8 cellular contexts compared by ENCODE assay signal in the genomic region with DNA sequence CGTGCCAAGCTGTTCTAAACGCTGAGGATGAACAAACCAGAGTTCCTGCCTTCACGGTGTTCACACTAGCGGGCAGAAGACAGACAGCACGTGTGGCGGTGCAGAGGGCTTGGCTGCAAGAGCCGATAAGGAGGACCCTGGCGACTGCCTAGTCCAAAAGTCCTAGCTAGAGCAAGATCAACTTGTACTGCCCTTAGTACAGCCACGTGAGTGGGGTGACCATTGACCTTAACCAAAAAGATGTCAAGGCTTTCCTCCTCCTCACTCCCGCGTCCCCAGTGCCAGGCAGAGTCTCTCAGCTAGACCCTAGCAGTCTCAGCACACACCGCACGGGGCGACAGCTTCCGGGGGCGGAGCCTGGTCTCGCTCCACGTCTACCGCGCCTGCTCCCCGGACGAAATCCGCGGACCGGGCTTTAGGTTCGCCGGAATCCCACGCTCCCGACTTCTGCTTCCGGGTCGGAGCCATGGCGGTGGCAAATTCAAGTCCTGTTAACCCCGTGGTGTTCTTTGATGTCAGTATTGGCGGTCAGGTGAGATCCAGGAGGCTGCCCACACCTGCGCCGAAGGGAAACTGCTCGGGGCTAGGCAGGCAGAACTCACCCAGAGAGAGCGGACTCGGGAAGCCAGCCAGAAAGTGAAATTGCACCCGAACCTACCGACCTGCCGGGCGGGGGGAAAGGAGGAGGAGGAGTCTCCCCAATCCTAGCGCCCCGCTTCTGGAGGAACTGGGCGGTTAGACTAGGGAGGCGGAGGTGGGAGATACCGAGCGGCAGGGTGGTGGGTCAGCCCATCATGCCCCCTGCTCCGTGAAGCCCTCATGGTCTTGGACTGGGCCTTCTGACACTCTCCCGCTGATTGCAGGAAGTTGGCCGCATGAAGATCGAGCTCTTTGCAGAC. TPM values are rescaled to one million over a fixed set of nuclear protein-coding genes. Genes with fewer than 3 reads are reported as not detected.
A peak's percentile ranks its signal among the peaks of the same experiment; 100 is the strongest.
DNase-seq lines count a peak whose midpoint lies in the region; ATAC-seq and TF ChIP-seq lines count a peak whose summit lies in the region.

A gene (plus strand): TSS at position 443 of the 899 bp plus-strand sequence. CDS start 24 bp downstream, at position 467.

- no peak within 1 kb of the TSS; the same call in 2 of the 3 replicates for H2BK15ac ChIP-seq in IMR-90 (ENCODE audit: low read depth, low read length)

- peak; percentile 39; the same call in 1 of the 2 replicates for TF ChIP-seq POLR2A in IMR-90 (IDR thresholded peaks at IDR 0.05; ENCODE audit: low read depth, low read length)

- H2BK5ac ChIP-seq in IMR-90 (ENCODE audit: low read depth, low read length, poor library complexity, severe bottlenecking): peak within 1 kb of the TSS; percentile 19

- CTCF ChIA-PET in IMR-90 (lab: Yijun Ruan, JAX): interaction anchor here (0.6 to 1.2 kb wide), 4 partner anchors 24 to 80 kb away, joined by 3 to 5 read pairs (median 4); a partner anchor contains a TSS

- in situ Hi-C loops in IMR-90 (cut with MboI; ENCODE audit: low sequenced_read_pairs): no loop called here

- peak within 1 kb of the TSS; percentile 96 for H3K23ac ChIP-seq in IMR-90 (ENCODE audit: low read depth, low read length)

- H2AK9ac ChIP-seq in IMR-90 (replicated peaks; ENCODE audit: low read depth, low read length, poor library complexity): peak within 1 kb of the TSS; percentile 81

- peak within 1 kb of the TSS; percentile 55 for H3K4me3 ChIP-seq in IMR-90 (ENCODE audit: insufficient read depth, low read depth, low read length)

- no peaks in the 10 kb centered on the region for H3K9me3 ChIP-seq in IMR-90 (ENCODE audit: control insufficient read depth, insufficient read depth, low read length)

- peak within 1 kb of the TSS; percentile 93 for H3K9ac ChIP-seq in IMR-90 (ENCODE audit: low read depth, low read length)

- 0% methylated on average over 29 of the region's 53 CpGs; no CpG with 5 or more reads in 1 of the 2 experiments for WGBS in IMR-90 (ENCODE audit: extremely low coverage in 2 of 2, insufficient read length in 1 of 2), 2 experiments

- DNase-seq in DMS114 treated with DMSO at 0.1 percent for 48 hours (lab: John Stamatoyannopoulos, UW; ENCODE audit: unreplicated experiment) (peak; percentile 95), IMR-90 (peak; percentile 88), OCI-M1 (lab: John Stamatoyannopoulos, UW) (peak; percentile 97), activated T-cell treated with anti-CD3 and anti-CD28 coated beads for 24 hours (ENCODE audit: low read depth) (peak; percentile 94), epidermal melanocyte (ENCODE audit: insufficient read length, low spot score) (peak; percentile 93), middle frontal gyrus (ENCODE audit: extremely low spot score, low spot score) (peak; percentile 87)
- peak; percentile 92 to 94 for DNase-seq in stimulated activated CD8-positive, alpha-beta memory T cell treated with anti-CD3 and anti-CD28 coated beads, Interleukin-2, amount 100 ng/mL, for 48 hours (ENCODE audit: low read depth in 2 of 2)

- H3K4me2 ChIP-seq in IMR-90 (ENCODE audit: low read depth, low read length): peak within 1 kb of the TSS; percentile 92

- H3K56ac ChIP-seq in IMR-90 (ENCODE audit: extremely low read depth, insufficient read depth, low read length): peak within 1 kb of the TSS; percentile 82

- dilution Hi-C loops in IMR-90 (cut with HindIII; ENCODE audit: low sequenced_read_pairs, unreplicated experiment): no loop called here

- H2BK20ac ChIP-seq in IMR-90 (ENCODE audit: low read depth, low read length): peak within 1 kb of the TSS; percentile 58; the same call in 1 of the 2 replicates

- H2BK120ac ChIP-seq in IMR-90 (ENCODE audit: low read depth, low read length): peak within 1 kb of the TSS; percentile 46

- peak within 1 kb of the TSS; percentile 63; the same call in 1 of the 2 replicates for H3K18ac ChIP-seq in IMR-90 (ENCODE audit: low read depth, low read length)

- H3K27me3 ChIP-seq in IMR-90 (ENCODE audit: control insufficient read depth, insufficient read depth, low read length): peaks cover 2% of the 10 kb centered on the region; the same call in 1 of the 2 replicates

- H4K91ac ChIP-seq in IMR-90 (ENCODE audit: insufficient read depth, low read depth, low read length): peak within 1 kb of the TSS; percentile 85

- H4K5ac ChIP-seq in IMR-90 (ENCODE audit: low read depth, low read length): peak within 1 kb of the TSS; percentile 95

- H3K4ac ChIP-seq in IMR-90 (ENCODE audit: low read depth, low read length): peak within 1 kb of the TSS; percentile 96

- peak within 1 kb of the TSS; percentile 60 for H3K27ac ChIP-seq in IMR-90 (ENCODE audit: insufficient read depth, low read length)

- no TSS peak for BruUV-seq in IMR-90 (replicated peaks; lab: Mats Ljungman, UMichigan)

- 0 out of 2 replicates have a peak, but pooled peaks have one; percentile 2 for TF ChIP-seq RAD21 in IMR-90 (IDR thresholded peaks at IDR 0.05; ENCODE audit: low read length)

- peak within 1 kb of the TSS; percentile 82 for H2AK5ac ChIP-seq in IMR-90 (ENCODE audit: low read depth, low read length)

- ATAC-seq in GM21526 (IDR thresholded peaks at IDR 0.05; ENCODE audit: low FRiP score, unreplicated experiment): peak; percentile 93
- ATAC-seq in IMR-90 (ENCODE audit: low read depth): peak; percentile 100

- H3K79me1 ChIP-seq in IMR-90 (ENCODE audit: low read depth in 1 of 2, low read length in 2 of 2): peaks cover 15 to 16% of the 10 kb centered on the region in 2 experiments

- peak within 1 kb of the TSS; percentile 80 to 97 for H4K8ac ChIP-seq in IMR-90 (ENCODE audit: low read depth in 2 of 2, low read length in 2 of 2)

- H3K14ac ChIP-seq in IMR-90 (replicated peaks; ENCODE audit: low read depth, low read length): peak within 1 kb of the TSS; percentile 98

- H4K20me1 ChIP-seq in IMR-90 (ENCODE audit: insufficient read depth, low read length): no peaks in the 10 kb centered on the region

- no peaks in the 10 kb centered on the region for H3K36me3 ChIP-seq in IMR-90 (ENCODE audit: control insufficient read depth, insufficient read depth, low read length)

- H3K9me1 ChIP-seq in IMR-90 (ENCODE audit: insufficient read depth, low read length): no peaks in the 10 kb centered on the region; the same call in 1 of the 2 replicates

- TF ChIP-seq CTCF in IMR-90 (conservative IDR thresholded peaks at IDR 0.05; ENCODE audit: low read depth, low read length): peak; percentile 24; the same call in 1 of the 2 replicates

- H3K4me1 ChIP-seq in IMR-90 (ENCODE audit: control insufficient read depth, insufficient read depth, low read length): no peaks in the 10 kb centered on the region

- intact Hi-C loops in IMR-90 (cut with micrococcal nuclease): loop anchor here (1.0 to 10.0 kb wide), 5 partner anchors 24 to 513 kb away; a partner anchor contains a TSS

- POLR2A ChIA-PET in IMR-90 (lab: Charles Lee; ENCODE audit: unreplicated experiment): interaction anchor here (0.7 kb wide), 1 partner anchor 471 kb away, joined by 3 read pairs; no protein-coding TSS in a partner anchor

- H2AFZ ChIP-seq in IMR-90 (replicated peaks; ENCODE audit: low read length, poor library complexity): peak within 1 kb of the TSS; percentile 98

TF ChIP-seq in IMR-90, 13 proteins besides CTCF, POLR2A, EP300 and RAD21:
- TF ChIP-seq MXI1 (IDR thresholded peaks at IDR 0.05; ENCODE audit: borderline replicate concordance, low read depth, low read length) (peak; percentile 85), BHLHE40 (IDR thresholded peaks at IDR 0.05; ENCODE audit: low read depth, low read length) (peak; percentile 75), CEBPB (IDR thresholded peaks at IDR 0.05; ENCODE audit: low read depth, low read length) (no peak), RFX5 (IDR thresholded peaks at IDR 0.05; ENCODE audit: low read depth, low read length) (no peak), MAZ (IDR thresholded peaks at IDR 0.05; ENCODE audit: borderline replicate concordance, low read depth, low read length) (peak; percentile 87), NFE2L2 (IDR thresholded peaks at IDR 0.05; ENCODE audit: low read depth, low read length) (no peak), MAFK (IDR thresholded peaks at IDR 0.05; ENCODE audit: low read depth, low read length) (no peak), FOS (IDR thresholded peaks at IDR 0.05; ENCODE audit: low read depth, low read length) (no peak), SMC3 (IDR thresholded peaks at IDR 0.05; ENCODE audit: low read depth, low read length) (no peak), RCOR1 (IDR thresholded peaks at IDR 0.05; ENCODE audit: insufficient replicate concordance, low read length) (no peak), CHD1 (IDR thresholded peaks at IDR 0.05; ENCODE audit: low read depth, low read length) (no peak)
- TF ChIP-seq, protein P1, sequence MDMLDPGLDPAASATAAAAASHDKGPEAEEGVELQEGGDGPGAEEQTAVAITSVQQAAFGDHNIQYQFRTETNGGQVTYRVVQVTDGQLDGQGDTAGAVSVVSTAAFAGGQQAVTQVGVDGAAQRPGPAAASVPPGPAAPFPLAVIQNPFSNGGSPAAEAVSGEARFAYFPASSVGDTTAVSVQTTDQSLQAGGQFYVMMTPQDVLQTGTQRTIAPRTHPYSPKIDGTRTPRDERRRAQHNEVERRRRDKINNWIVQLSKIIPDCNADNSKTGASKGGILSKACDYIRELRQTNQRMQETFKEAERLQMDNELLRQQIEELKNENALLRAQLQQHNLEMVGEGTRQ (IDR thresholded peaks at IDR 0.05; ENCODE audit: low read depth, low read length): peak; percentile 6; the same call in 1 of the 2 replicates
- TF ChIP-seq, protein P2, sequence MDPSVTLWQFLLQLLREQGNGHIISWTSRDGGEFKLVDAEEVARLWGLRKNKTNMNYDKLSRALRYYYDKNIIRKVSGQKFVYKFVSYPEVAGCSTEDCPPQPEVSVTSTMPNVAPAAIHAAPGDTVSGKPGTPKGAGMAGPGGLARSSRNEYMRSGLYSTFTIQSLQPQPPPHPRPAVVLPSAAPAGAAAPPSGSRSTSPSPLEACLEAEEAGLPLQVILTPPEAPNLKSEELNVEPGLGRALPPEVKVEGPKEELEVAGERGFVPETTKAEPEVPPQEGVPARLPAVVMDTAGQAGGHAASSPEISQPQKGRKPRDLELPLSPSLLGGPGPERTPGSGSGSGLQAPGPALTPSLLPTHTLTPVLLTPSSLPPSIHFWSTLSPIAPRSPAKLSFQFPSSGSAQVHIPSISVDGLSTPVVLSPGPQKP (IDR thresholded peaks at IDR 0.05; ENCODE audit: borderline replicate concordance, low read depth, low read length): no peak

RNA-seq across cellular contexts. Expression of the gene that starts here (rescaled TPM):
- total RNA-seq in IMR-90 (2012; rRNA removed): 22.4 and 36.1 TPM in 2 replicates
- polyA plus RNA-seq in IMR-90 (2012; rRNA removed): 47.1 and 52.1 TPM in 2 replicates
- polyA plus RNA-seq in IMR-90 (2012; cell fraction: cytosol; rRNA removed): 10.1 and 31.7 TPM in 2 replicates
- polyA plus RNA-seq in IMR-90 (2012; cell fraction: nucleus; rRNA removed; ENCODE audit: low replicate concordance): 2.5 and 23.8 TPM in 2 replicates

Comparison
In these comparisons a context has a peak if more than half of its experiments do, and no peak if none do; other contexts are left out.
1. Peak in every context shown above with its lines: DNase-seq, ATAC-seq, H3K4me3 ChIP-seq and H3K27ac ChIP-seq.